Comparison of ENCODE assay signal across 15 cellular contexts in the genomic region with DNA sequence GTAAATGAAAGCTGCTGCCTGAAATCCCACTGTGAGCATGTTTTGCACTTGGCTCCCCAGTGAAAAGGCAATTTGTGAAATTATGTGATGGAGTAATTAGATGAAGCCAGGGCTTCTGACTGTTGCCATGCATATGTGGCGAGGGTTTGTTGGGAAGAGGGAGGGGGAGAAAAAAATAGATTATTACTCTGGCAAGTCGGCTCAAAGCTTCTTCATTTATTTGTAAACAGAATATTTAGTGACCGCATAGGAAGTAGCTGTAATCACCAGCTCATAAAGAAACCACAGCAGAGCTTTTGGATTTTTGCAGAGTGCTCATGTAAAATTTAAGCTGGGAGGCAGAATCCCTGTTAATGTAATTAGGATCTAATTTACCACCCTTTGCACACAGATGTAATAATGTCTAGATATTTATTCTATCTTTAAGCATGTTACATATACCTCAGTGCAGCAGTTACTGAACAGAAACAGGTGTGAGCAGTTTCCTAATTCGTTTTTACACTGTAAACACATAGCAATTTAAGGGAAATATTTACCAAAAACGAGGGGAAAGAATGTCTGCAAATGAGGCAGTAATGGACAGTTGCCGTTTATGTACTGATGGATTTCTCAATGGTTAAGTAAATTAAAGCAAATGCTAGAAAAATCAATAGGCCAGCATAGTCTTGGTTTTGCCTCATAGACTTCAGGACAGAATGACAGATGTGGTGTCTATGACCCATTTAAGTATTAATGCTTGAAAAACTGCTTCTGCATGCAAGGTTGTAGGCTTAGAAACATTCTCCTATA.
"Had no signal": no experiment of that assay in that cellular context is flagged by ENCODE, and none has a peak within 500 bp of the region (broad histone marks: within the 10 kb centered on the region; RNA-seq: fewer than 3 reads in every experiment).

No MANE protein-coding gene starts in this region.

- ATAC-seq: activated T-cell treated with anti-CD3 and anti-CD28 coated beads, Interleukin-2, amount 50 U/mL, for 72 hours; natural killer cell treated with Interleukin-12 subunit alpha and Interleukin-12 subunit beta and Interleukin-15 and Interleukin-18, amount 100 ng/mL, for 72 hours had no signal

- H3K36me3 ChIP-seq: ovary, tibial nerve, vagina had no signal

- H3K9me3 Mint-ChIP-seq: activated CD4-positive, alpha-beta memory T cell treated with anti-CD3 and anti-CD28 coated beads, Interleukin-2, amount 10 ng/mL, durations not matched to agents 7 days and 5 days; activated naive CD8-positive, alpha-beta T cell treated with anti-CD3 and anti-CD28 coated beads, Interleukin-2, amount 10 ng/mL, durations not matched to agents 7 days and 5 days; endodermal cell; natural killer cell treated with Interleukin-12 subunit alpha and Interleukin-12 subunit beta and Interleukin-15 and Interleukin-18, amount 100 ng/mL, for 72 hours had no signal

- H3K4me1 ChIP-seq: tibial nerve had no signal

- H3K9me3 ChIP-seq: ovary, tibial nerve, vagina had no signal

- H3K4me3 Mint-ChIP-seq: activated CD4-positive, alpha-beta memory T cell treated with anti-CD3 and anti-CD28 coated beads, Interleukin-2, amount 10 ng/mL, durations not matched to agents 7 days and 5 days; activated naive CD8-positive, alpha-beta T cell treated with anti-CD3 and anti-CD28 coated beads, Interleukin-2, amount 10 ng/mL, durations not matched to agents 7 days and 5 days; activated T-cell treated with anti-CD3 and anti-CD28 coated beads, Interleukin-2, amount 50 U/mL, for 72 hours; endodermal cell; natural killer cell treated with Interleukin-12 subunit alpha and Interleukin-12 subunit beta and Interleukin-15 and Interleukin-18, amount 100 ng/mL, for 72 hours had no signal

- H3K27me3 ChIP-seq: ovary, tibial nerve, vagina had no signal

- H3K27ac Mint-ChIP-seq: activated CD4-positive, alpha-beta memory T cell treated with anti-CD3 and anti-CD28 coated beads, Interleukin-2, amount 10 ng/mL, durations not matched to agents 7 days and 5 days; activated naive CD8-positive, alpha-beta T cell treated with anti-CD3 and anti-CD28 coated beads, Interleukin-2, amount 10 ng/mL, durations not matched to agents 7 days and 5 days; activated T-cell treated with anti-CD3 and anti-CD28 coated beads, Interleukin-2, amount 50 U/mL, for 72 hours; endodermal cell; natural killer cell treated with Interleukin-12 subunit alpha and Interleukin-12 subunit beta and Interleukin-15 and Interleukin-18, amount 100 ng/mL, for 72 hours had no signal

- H3K27me3 Mint-ChIP-seq: activated CD4-positive, alpha-beta memory T cell treated with anti-CD3 and anti-CD28 coated beads, Interleukin-2, amount 10 ng/mL, durations not matched to agents 7 days and 5 days; activated naive CD8-positive, alpha-beta T cell treated with anti-CD3 and anti-CD28 coated beads, Interleukin-2, amount 10 ng/mL, durations not matched to agents 7 days and 5 days had no signal

- DNase-seq: activated CD4-positive, alpha-beta memory T cell treated with anti-CD3 and anti-CD28 coated beads, Interleukin-2, amount 10 ng/mL, durations not matched to agents 7 days and 5 days; activated gamma-delta T cell treated with Interleukin-2 at 50 U/mL for 16 hours; activated naive CD8-positive, alpha-beta T cell treated with anti-CD3 and anti-CD28 coated beads, Interleukin-2, amount 10 ng/mL, durations not matched to agents 7 days and 5 days; activated T-cell treated with anti-CD3 and anti-CD28 coated beads, Interleukin-2, amount 50 U/mL, for 72 hours; anterior cingulate cortex; dermis blood vessel endothelial cell; endodermal cell; erythroblast; hypothalamus; ovary; small intestine; T-helper 9 cell had no signal

- H3K27ac ChIP-seq: ovary, tibial nerve, vagina had no signal

- H3K4me3 ChIP-seq: ovary, tibial nerve, vagina had no signal

- H3K4me1 Mint-ChIP-seq: activated CD4-positive, alpha-beta memory T cell treated with anti-CD3 and anti-CD28 coated beads, Interleukin-2, amount 10 ng/mL, durations not matched to agents 7 days and 5 days; activated naive CD8-positive, alpha-beta T cell treated with anti-CD3 and anti-CD28 coated beads, Interleukin-2, amount 10 ng/mL, durations not matched to agents 7 days and 5 days had no signal

- H3K36me3 Mint-ChIP-seq: activated naive CD8-positive, alpha-beta T cell treated with anti-CD3 and anti-CD28 coated beads, Interleukin-2, amount 10 ng/mL, durations not matched to agents 7 days and 5 days; natural killer cell treated with Interleukin-12 subunit alpha and Interleukin-12 subunit beta and Interleukin-15 and Interleukin-18, amount 100 ng/mL, for 72 hours had no signal
